8 cellular contexts compared by ENCODE assay signal in the genomic region with DNA sequence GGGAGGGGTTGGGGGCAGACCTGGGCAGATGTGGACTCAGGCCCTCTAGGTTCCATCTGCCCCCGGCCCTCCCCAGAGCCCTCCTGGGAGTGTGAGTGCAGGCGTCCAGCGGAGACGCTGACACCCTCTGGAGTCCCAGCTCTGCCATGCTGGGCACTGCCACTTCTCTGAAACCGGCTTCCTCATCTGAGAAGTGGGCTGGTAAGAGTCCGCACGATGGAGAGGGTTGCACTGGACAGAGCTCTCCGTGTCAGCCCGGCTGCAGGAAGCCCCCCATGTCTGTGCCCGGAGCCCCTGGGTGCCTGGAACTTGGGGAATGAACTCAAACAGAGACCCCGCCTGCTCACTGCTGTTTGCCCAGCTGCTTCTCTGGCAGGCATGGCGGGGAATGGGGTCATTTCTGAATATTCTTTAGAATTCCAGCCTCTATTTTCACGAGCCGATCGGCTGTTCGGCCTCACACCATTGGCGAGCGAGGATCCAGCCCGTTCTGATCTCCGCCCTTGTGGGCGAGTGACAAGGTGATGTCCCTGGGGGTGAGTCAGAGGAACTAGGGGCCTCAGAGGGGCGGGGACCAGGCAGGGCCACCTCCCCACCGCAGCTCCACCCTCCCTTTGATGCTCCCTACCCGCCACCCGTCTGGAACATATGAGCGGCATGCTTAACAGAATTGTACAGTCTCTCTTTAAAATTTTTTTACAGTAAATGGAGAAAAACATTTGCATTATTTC. TPM values are rescaled to one million over a fixed set of nuclear protein-coding genes. Genes with fewer than 3 reads are reported as not detected.
A peak's percentile ranks its signal among the peaks of the same experiment; 100 is the strongest.
DNase-seq lines count a peak whose midpoint lies in the region; ATAC-seq and TF ChIP-seq lines count a peak whose summit lies in the region.

No MANE protein-coding gene starts in this region.

- H3K4me1 ChIP-seq in vagina, result no peaks in the 10 kb centered on the region
- no peaks in the 10 kb centered on the region for H3K4me1 ChIP-seq in mammary epithelial cell (ENCODE audit: insufficient read depth, low read length)
- no peaks in the 10 kb centered on the region for H3K4me1 ChIP-seq in tibial nerve

- H3K27ac ChIP-seq in vagina (no peak overlapping the region), mammary epithelial cell (ENCODE audit: insufficient read depth, low read depth, low read length) (no peak overlapping the region), tibial nerve (no peak overlapping the region)

- no peaks in the 10 kb centered on the region for H3K79me2 ChIP-seq in mammary epithelial cell (ENCODE audit: insufficient read depth, low read length)

- DNase-seq in HT-29 (ENCODE audit: low spot score), result peak; percentile 89
- DNase-seq in activated CD4-positive, alpha-beta T cell treated with anti-CD3 and anti-CD28 coated beads, Interleukin-2, amount 50 U/mL, for 1 hour, result peak; percentile 36
- DNase-seq in stimulated activated CD8-positive, alpha-beta memory T cell treated with anti-CD3 and anti-CD28 coated beads, Interleukin-2, amount 100 ng/mL, for 48 hours (ENCODE audit: low read depth in 2 of 2), result peak; percentile 73 to 74
- no peak for DNase-seq in vagina (ENCODE audit: extremely low spot score in 2 of 2)
- no peak for DNase-seq in mammary epithelial cell
- no peak for DNase-seq in NCI-H446 (lab: John Stamatoyannopoulos, UW)
- DNase-seq in tibial nerve (ENCODE audit: low spot score in 2 of 2), result no peak

- dilution Hi-C loops in mammary epithelial cell (cut with HindIII; ENCODE audit: low sequenced_read_pairs), result no loop called here

- H3K9ac ChIP-seq in mammary epithelial cell (ENCODE audit: insufficient read depth, low read length), result no peak overlapping the region

- WGBS in mammary epithelial cell (ENCODE audit: low coverage, missing lambda C conversion rate), result 56% methylated on average over 10 of the region's 26 CpGs
- WGBS in tibial nerve, 2 donors, result 50 to 51% methylated on average over 25 to 26 of the region's 26 CpGs

- peak; percentile 48 for ATAC-seq in esophagus mucosa

- H4K20me1 ChIP-seq in mammary epithelial cell (ENCODE audit: insufficient read depth, low read length), result no peaks in the 10 kb centered on the region

- H3K4me3 ChIP-seq in vagina, result no peak overlapping the region
- no peak overlapping the region for H3K4me3 ChIP-seq in mammary epithelial cell (replicated peaks in 1 of 3; ENCODE audit: insufficient read depth in 1 of 3, low read depth in 2 of 3, low read length in 3 of 3)
- no peak overlapping the region for H3K4me3 ChIP-seq in tibial nerve

- intact Hi-C loops in vagina (cut with DNase I) (no loop called here), mammary epithelial cell (cut with micrococcal nuclease) (no loop called here)

- TF ChIP-seq EP300 in tibial nerve (IDR thresholded peaks at IDR 0.05), result no peak

- no peak overlapping the region for H2AFZ ChIP-seq in mammary epithelial cell (ENCODE audit: low read depth, low read length)

- in situ Hi-C loops in mammary epithelial cell (cut with MboI; ENCODE audit: low sequenced_read_pairs in 2 of 2), result no loop called here

- H3K9me3 ChIP-seq in vagina, result no peaks in the 10 kb centered on the region
- H3K9me3 ChIP-seq in mammary epithelial cell (replicated peaks; ENCODE audit: insufficient read depth, low read length), result no peaks in the 10 kb centered on the region
- no peaks in the 10 kb centered on the region for H3K9me3 ChIP-seq in tibial nerve

- CTCF ChIA-PET in mammary epithelial cell (lab: Charles Lee; ENCODE audit: low non-redundant PET), result no interaction called here

- BruUV-seq in mammary epithelial cell (replicated peaks; lab: Mats Ljungman, UMichigan), result no TSS peak

- H3K4me2 ChIP-seq in mammary epithelial cell (ENCODE audit: insufficient read depth, low read depth, low read length), result no peak overlapping the region

- TF ChIP-seq CTCF in vagina (IDR thresholded peaks at IDR 0.05), result no peak
- TF ChIP-seq CTCF in mammary epithelial cell (conservative IDR thresholded peaks at IDR 0.05 in 1 of 2, IDR thresholded peaks at IDR 0.05 in 1 of 2; ENCODE audit: extremely low read depth in 1 of 2, insufficient read depth in 1 of 2, low read depth in 1 of 2, low read length in 2 of 2), result no peak
- TF ChIP-seq CTCF in tibial nerve (IDR thresholded peaks at IDR 0.05), result no peak

- no peaks in the 10 kb centered on the region for H3K36me3 ChIP-seq in vagina
- no peaks in the 10 kb centered on the region for H3K36me3 ChIP-seq in mammary epithelial cell (ENCODE audit: insufficient read depth, low read length)
- H3K36me3 ChIP-seq in tibial nerve, result no peaks in the 10 kb centered on the region

- TF ChIP-seq POLR2A in vagina (IDR thresholded peaks at IDR 0.05), result no peak
- no peak for TF ChIP-seq POLR2A in tibial nerve (IDR thresholded peaks at IDR 0.05)

- H3K27me3 ChIP-seq in vagina, result no peaks in the 10 kb centered on the region
- peaks cover 16% of the 10 kb centered on the region for H3K27me3 ChIP-seq in mammary epithelial cell (ENCODE audit: insufficient read depth, low read length)
- H3K27me3 ChIP-seq in tibial nerve, result peaks cover 0 to 55% of the 10 kb centered on the region in 2 donors

RNA-seq across cellular contexts. Expression of gene GATA5, which starts 47.8 kb away (rescaled TPM):
- 0.05 and 0.13 TPM in 2 replicates for total RNA-seq in HT-29 (2014; rRNA removed; shearing (Covaris generic))
- total RNA-seq in esophagus mucosa, result not detected
- total RNA-seq in vagina, result 7.9 TPM
- not detected for total RNA-seq in mammary epithelial cell
- polyA plus RNA-seq in mammary epithelial cell, result not detected
- not detected for polyA minus RNA-seq in mammary epithelial cell
- total RNA-seq in tibial nerve, result under 1 TPM in 1 of 4 donors, not detected in 3; 0.20 TPM

Comparison
In these comparisons a context has a peak if more than half of its experiments do, and no peak if none do; other contexts are left out.
1. DNase-seq: peak in HT-29 (single experiment), activated CD4-positive, alpha-beta T cell treated with anti-CD3 and anti-CD28 coated beads, Interleukin-2, amount 50 U/mL, for 1 hour (single experiment) and stimulated activated CD8-positive, alpha-beta memory T cell treated with anti-CD3 and anti-CD28 coated beads, Interleukin-2, amount 100 ng/mL, for 48 hours (2 of 2); none in vagina (0 of 2), mammary epithelial cell (single experiment), NCI-H446 (0 of 2) and tibial nerve (0 of 2).